Comparison of ENCODE assay signal across 8 cellular contexts in genomic region chr16:78002915-78003538, GRCh38. TPM values are rescaled to one million over a fixed set of nuclear protein-coding genes. Genes with fewer than 3 reads are reported as not detected.
DNase-seq lines count a peak whose midpoint lies in the region; ATAC-seq and TF ChIP-seq lines count a peak whose summit lies in the region.

No MANE protein-coding gene starts in this region.

- H3K4me3 ChIP-seq in NT2/D1 (ENCODE audit: insufficient read length, low read depth) (no peak overlapping the region), esophagus muscularis mucosa (no peak overlapping the region)

- no peak overlapping the region for H3K9ac ChIP-seq in NT2/D1 (ENCODE audit: insufficient read length, low read depth)

- peaks cover 39% of the 10 kb centered on the region; the same call in 1 of the 2 replicates for H3K9me3 ChIP-seq in NT2/D1 (ENCODE audit: insufficient read depth, low read length)
- no peaks in the 10 kb centered on the region for H3K9me3 ChIP-seq in esophagus muscularis mucosa

- DNase-seq in DMS153 treated with DMSO at 0.1 percent for 48 hours (lab: John Stamatoyannopoulos, UW; ENCODE audit: unreplicated experiment) (peak; percentile 67), HT1080 (ENCODE audit: low read depth) (peak; percentile 80), NT2/D1 (ENCODE audit: low read depth, low spot score) (peak; percentile 94), esophagus muscularis mucosa (ENCODE audit: extremely low spot score) (peak; percentile 93)
- peak; percentile 84 for DNase-seq in activated CD8-positive, alpha-beta memory T cell treated with anti-CD3 and anti-CD28 coated beads, Interleukin-2, amount 50 U/mL, for 48 hours
- peak; percentile 25 to 74 (median 45) for DNase-seq in naive thymus-derived CD8-positive, alpha-beta T cell
- DNase-seq in stimulated activated naive CD4-positive, alpha-beta T cell (lab: John Stamatoyannopoulos, UW) = peak; percentile 12 to 46 (median 31)

- peak; percentile 66 to 90 (median 71) for TF ChIP-seq CTCF in esophagus muscularis mucosa (IDR thresholded peaks at IDR 0.05)

- intact Hi-C loops in esophagus muscularis mucosa (cut with DNase I) = loop anchor here (2.0 kb wide), 1 partner anchor 328 kb away; no protein-coding TSS in a partner anchor

- H3K4me3 Mint-ChIP-seq in naive thymus-derived CD8-positive, alpha-beta T cell = no peak overlapping the region

- POLR2A ChIA-PET in naive thymus-derived CD8-positive, alpha-beta T cell (lab: Charles Lee) = no interaction called here

- TF ChIP-seq POLR2A in esophagus muscularis mucosa (IDR thresholded peaks at IDR 0.05; ENCODE audit: low read depth) = no peak

- WGBS in esophagus muscularis mucosa = 26% methylated on average over 11 of the region's 11 CpGs

- peaks cover 0 to 7% (median 1%) of the 10 kb centered on the region in 4 donors for H3K4me1 Mint-ChIP-seq in naive thymus-derived CD8-positive, alpha-beta T cell

- H3K36me3 ChIP-seq in NT2/D1 (ENCODE audit: insufficient read depth, insufficient read length, low read length) (no peaks in the 10 kb centered on the region), esophagus muscularis mucosa (no peaks in the 10 kb centered on the region)

- peaks cover 6 to 34% (median 14%) of the 10 kb centered on the region in 5 donors for H3K27me3 Mint-ChIP-seq in naive thymus-derived CD8-positive, alpha-beta T cell

- peaks cover 0 to 4% (median 0%) of the 10 kb centered on the region in 9 donors for H3K9me3 Mint-ChIP-seq in naive thymus-derived CD8-positive, alpha-beta T cell

- peak overlapping the region in 1 of 10 donors; percentile 33 for H3K27ac Mint-ChIP-seq in naive thymus-derived CD8-positive, alpha-beta T cell

- ATAC-seq in GM21515 (IDR thresholded peaks at IDR 0.05; ENCODE audit: unreplicated experiment) = peak; percentile 99
- ATAC-seq in naive thymus-derived CD8-positive, alpha-beta T cell = peak; percentile 71 to 76

- H3K27ac ChIP-seq in esophagus muscularis mucosa (replicated peaks in 1 of 4) = no peak overlapping the region

- H3K27me3 ChIP-seq in NT2/D1 (ENCODE audit: insufficient read depth, insufficient read length) = no peaks in the 10 kb centered on the region
- peaks cover 0 to 4% (median 0%) of the 10 kb centered on the region in 4 donors for H3K27me3 ChIP-seq in esophagus muscularis mucosa

- H3K4me1 ChIP-seq in NT2/D1 (ENCODE audit: insufficient read depth, insufficient read length) (no peaks in the 10 kb centered on the region), esophagus muscularis mucosa (peaks cover 0 to 6% (median 3%) of the 10 kb centered on the region in 4 donors)

- no peaks in the 10 kb centered on the region for H3K36me3 Mint-ChIP-seq in naive thymus-derived CD8-positive, alpha-beta T cell

- TF ChIP-seq EP300 in esophagus muscularis mucosa (IDR thresholded peaks at IDR 0.05) = no peak

RNA-seq across cellular contexts. Expression of gene CLEC3A, which starts 19.3 kb away (rescaled TPM):
- total RNA-seq in HT1080 (2014; rRNA removed; shearing (Covaris generic)) = not detected in 2 replicates
- not detected in 2 replicates for polyA plus RNA-seq in HT1080 (2015; cell fraction: cytosol; rRNA removed)
- polyA plus RNA-seq in HT1080 (2015; cell fraction: nucleus; rRNA removed) = 0.10 TPM in 1 of 2 replicates, not detected in the other
- total RNA-seq in esophagus muscularis mucosa = under 1 TPM in 2 of 4 donors, not detected in 2; 0.17 to 0.42 TPM
- not detected for total RNA-seq in naive thymus-derived CD8-positive, alpha-beta T cell
- polyA plus RNA-seq in naive thymus-derived CD8-positive, alpha-beta T cell = not detected

Comparison
In these comparisons a context has a peak if more than half of its experiments do, and no peak if none do; other contexts are left out.
1. DNase-seq: peak in every context shown above with its lines; median percentile 94 in NT2/D1; 93 in esophagus muscularis mucosa; 84 in activated CD8-positive, alpha-beta memory T cell treated with anti-CD3 and anti-CD28 coated beads, Interleukin-2, amount 50 U/mL, for 48 hours; 80 in HT1080; 67 in DMS153 treated with DMSO at 0.1 percent for 48 hours; 45 in naive thymus-derived CD8-positive, alpha-beta T cell; 31 in stimulated activated naive CD4-positive, alpha-beta T cell.